In genomic region chr17:14775761-14776492, GRCh38 we compare ENCODE assay signal across 21 cellular contexts.
DNase-seq lines count a peak whose midpoint lies in the region; TF ChIP-seq lines count a peak whose summit lies in the region.
"Had no signal": no experiment of that assay in that cellular context is flagged by ENCODE, and none has a peak within 500 bp of the region (broad histone marks: within the 10 kb centered on the region; RNA-seq: fewer than 3 reads in every experiment).

No MANE protein-coding gene starts in this region.

- H3K27me3 Mint-ChIP-seq in osteocyte (ENCODE audit: unreplicated experiment): no peaks in the 10 kb centered on the region

- H3K4me3 Mint-ChIP-seq in osteocyte (ENCODE audit: unreplicated experiment): no peak overlapping the region
- H3K4me3 Mint-ChIP-seq: activated naive CD4-positive, alpha-beta T cell treated with anti-CD3 and anti-CD28 coated beads, Interleukin-2, amount 50 U/mL, for 24 hours had no signal

- BruUV-seq in A673 (replicated peaks; lab: Mats Ljungman, UMichigan): no TSS peak

- CTCF ChIA-PET in RWPE1 (lab: Yijun Ruan, JAX): interaction anchor here (1.2 kb wide), 1 partner anchor 9 kb away, joined by 3 read pairs; no protein-coding TSS in a partner anchor
- CTCF ChIA-PET in A673 (lab: Charles Lee): no interaction called here

- POLR2A ChIA-PET in RWPE1 (lab: Yijun Ruan, JAX; ENCODE audit: low non-redundant PET) (no interaction called here), A673 (lab: Charles Lee; ENCODE audit: low non-redundant PET) (no interaction called here)

- peaks cover 3% of the 10 kb centered on the region for H3K9me3 Mint-ChIP-seq in osteocyte (ENCODE audit: unreplicated experiment)
- H3K9me3 Mint-ChIP-seq: activated naive CD4-positive, alpha-beta T cell treated with anti-CD3 and anti-CD28 coated beads, Interleukin-2, amount 50 U/mL, for 24 hours had no signal

- H3K36me3 ChIP-seq in A673 (ENCODE audit: insufficient read depth, low read length, poor library complexity, severe bottlenecking): no peaks in the 10 kb centered on the region
- H3K36me3 ChIP-seq: BE2C, neutrophil, stomach, uterus had no signal

- TF ChIP-seq CTCF in RWPE1 (conservative IDR thresholded peaks at IDR 0.05; ENCODE audit: low read depth) (no peak), epithelial cell of esophagus (IDR thresholded peaks at IDR 0.05; ENCODE audit: insufficient read depth, low read depth, low read length, missing control alignments) (no peak), osteocyte (IDR thresholded peaks at IDR 0.05) (no peak), A673 (conservative IDR thresholded peaks at IDR 0.05; ENCODE audit: low read depth, low read length) (no peak)

- H3K36me3 Mint-ChIP-seq in osteocyte (ENCODE audit: unreplicated experiment): peaks cover 3% of the 10 kb centered on the region
- H3K36me3 Mint-ChIP-seq: activated naive CD4-positive, alpha-beta T cell treated with anti-CD3 and anti-CD28 coated beads, Interleukin-2, amount 50 U/mL, for 24 hours had no signal

- H3K9me3 ChIP-seq in A673 (ENCODE audit: low read depth, low read length, poor library complexity, severe bottlenecking): peaks cover 50% of the 10 kb centered on the region
- H3K9me3 ChIP-seq: BE2C, neutrophil, uterus had no signal

- DNase-seq in Daoy (ENCODE audit: low read depth) (peak; percentile 81), RWPE1 (ENCODE audit: low spot score) (no peak), epithelial cell of esophagus (ENCODE audit: low read depth) (peak; percentile 39), osteocyte (ENCODE audit: extremely low spot score, unreplicated experiment) (peak; percentile 88), D341Med (ENCODE audit: low spot score) (no peak), T-helper 9 cell (no peak), A673 (ENCODE audit: low spot score) (no peak), AG08396 (ENCODE audit: low spot score) (no peak)
- DNase-seq: activated CD4-positive, alpha-beta T cell treated with anti-CD3 and anti-CD28 coated beads, Interleukin-2, amount 50 U/mL, for 48 hours; activated T-cell treated with anti-CD3 and anti-CD28 coated beads, Interleukin-2, amount 50 U/mL, for 1 hour; BE2C; effector CD8-positive, alpha-beta T cell; GOT3; hypothalamus; NCI-H146; NK-92 treated with Interleukin-12 subunit alpha and Interleukin-12 subunit beta, amount 100 ng/mL, for 24 hours; stomach; uterus had no signal

- H3K4me1 Mint-ChIP-seq in osteocyte (ENCODE audit: unreplicated experiment): peaks cover 67% of the 10 kb centered on the region
- H3K4me1 Mint-ChIP-seq: activated naive CD4-positive, alpha-beta T cell treated with anti-CD3 and anti-CD28 coated beads, Interleukin-2, amount 50 U/mL, for 24 hours had no signal

- no peak overlapping the region for H3K4me3 ChIP-seq in epithelial cell of esophagus (ENCODE audit: low read length)
- H3K4me3 ChIP-seq in A673 (ENCODE audit: low read depth, low read length, poor library complexity, severe bottlenecking): no peak overlapping the region
- H3K4me3 ChIP-seq: stomach, uterus had no signal

- H3K27ac ChIP-seq in RWPE1: peak overlapping the region; percentile 48; the same call in 1 of the 2 replicates
- H3K27ac ChIP-seq in A673 (ENCODE audit: low read depth, low read length, poor library complexity, severe bottlenecking): no peak overlapping the region
- H3K27ac ChIP-seq: KMS-11, neutrophil, stomach, uterus had no signal

- H3K27me3 ChIP-seq in A673 (replicated peaks; ENCODE audit: insufficient read depth, low read depth, low read length, poor library complexity): no peaks in the 10 kb centered on the region
- H3K27me3 ChIP-seq: BE2C, neutrophil, uterus had no signal

- no peaks in the 10 kb centered on the region for H3K4me1 ChIP-seq in A673 (ENCODE audit: insufficient read depth, low read length, poor library complexity, severe bottlenecking)
- H3K4me1 ChIP-seq: BE2C, stomach, uterus had no signal

- peak overlapping the region; percentile 86 for H3K27ac Mint-ChIP-seq in osteocyte (ENCODE audit: unreplicated experiment)
- H3K27ac Mint-ChIP-seq: activated naive CD4-positive, alpha-beta T cell treated with anti-CD3 and anti-CD28 coated beads, Interleukin-2, amount 50 U/mL, for 24 hours had no signal

- intact Hi-C loops in A673 (cut with micrococcal nuclease; ENCODE audit: unreplicated experiment): no loop called here

Comparison
In these comparisons a context has a peak if more than half of its experiments do, and no peak if none do; other contexts are left out.
1. DNase-seq: peak in Daoy (single experiment), epithelial cell of esophagus (single experiment) and osteocyte (single experiment); none in RWPE1 (single experiment), D341Med (single experiment), T-helper 9 cell (single experiment), A673 (single experiment) and AG08396 (single experiment).